Comparison of ENCODE assay signal across 13 cellular contexts in the genomic region with DNA sequence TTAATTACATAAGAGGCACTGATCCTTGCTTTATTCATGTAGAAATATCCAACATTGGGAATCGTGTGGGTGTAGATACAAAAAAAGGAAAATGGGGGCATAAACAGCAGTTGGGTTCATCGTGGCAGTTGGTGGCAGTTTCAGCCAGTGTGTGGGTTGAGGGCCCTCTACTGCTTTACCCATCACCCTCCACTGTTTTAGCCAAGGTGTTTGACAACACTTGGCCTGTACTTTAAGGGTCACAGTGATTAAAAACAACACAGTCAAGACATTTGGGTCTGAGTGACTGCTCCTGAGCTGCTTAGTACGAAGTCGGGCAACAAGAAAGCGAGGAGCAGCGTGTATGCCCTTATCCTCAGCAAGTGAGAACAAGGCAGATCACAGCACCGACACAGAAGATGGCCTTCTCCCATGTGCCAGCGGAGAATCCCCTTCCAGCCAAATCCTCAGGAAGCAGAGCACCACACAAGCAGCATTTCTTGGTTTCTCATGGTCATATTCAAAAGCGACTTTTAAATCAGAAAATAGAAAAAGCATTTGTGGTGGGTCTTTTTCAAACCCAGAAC. TPM values are rescaled to one million over a fixed set of nuclear protein-coding genes. Genes with fewer than 3 reads are reported as not detected.
DNase-seq lines count a peak whose midpoint lies in the region; TF ChIP-seq lines count a peak whose summit lies in the region.
"Had no signal": no experiment of that assay in that cellular context is flagged by ENCODE, and none has a peak within 500 bp of the region (broad histone marks: within the 10 kb centered on the region; RNA-seq: fewer than 3 reads in every experiment).

No MANE protein-coding gene starts in this region.

- intact Hi-C loops in Caco-2 (cut with micrococcal nuclease; ENCODE audit: unreplicated experiment), result loop anchor here (1.0 kb wide), 1 partner anchor 41 kb away; no protein-coding TSS in a partner anchor

- peak in 1 of 2 experiments; percentile 35 for DNase-seq in Caco-2
- no peak for DNase-seq in NB4 (ENCODE audit: low read depth)
- DNase-seq in nephron progenitor cell, result no peak
- no peak for DNase-seq in DMS153 (lab: John Stamatoyannopoulos, UW)
- no peak for DNase-seq in cerebellum (ENCODE audit: low spot score)
- no peak for DNase-seq in glomerular visceral epithelial cell (ENCODE audit: extremely low spot score)
- DNase-seq: activated CD4-positive, alpha-beta T cell treated with anti-CD3 and anti-CD28 coated beads, Interleukin-2, amount 50 U/mL, for 1 hour; NCI-H2081 treated with DMSO at 0.1 percent for 48 hours; nucleus accumbens; stimulated activated CD4-positive, alpha-beta T cell treated with anti-CD3 and anti-CD28 coated beads, Interleukin-2, amount 100 ng/mL, for 48 hours had no signal

- H3K4me1 Mint-ChIP-seq in Caco-2 (ENCODE audit: low read depth, unreplicated experiment), result no peaks in the 10 kb centered on the region
- peaks cover 28% of the 10 kb centered on the region for H3K4me1 Mint-ChIP-seq in brain
- H3K4me1 Mint-ChIP-seq in nephron progenitor cell, result peaks cover 8% of the 10 kb centered on the region

- H3K4me3 Mint-ChIP-seq in Caco-2 (ENCODE audit: unreplicated experiment), result no peak overlapping the region
- no peak overlapping the region for H3K4me3 Mint-ChIP-seq in brain
- no peak overlapping the region for H3K4me3 Mint-ChIP-seq in nephron progenitor cell
- H3K4me3 Mint-ChIP-seq: B cell had no signal

- no peaks in the 10 kb centered on the region for H3K9me3 ChIP-seq in Caco-2
- H3K9me3 ChIP-seq: SJSA1 had no signal

- CTCF ChIA-PET in Caco-2 (lab: Charles Lee), result interaction anchor here (0.5 kb wide), 1 partner anchor 155 kb away, joined by 3 read pairs; no protein-coding TSS in a partner anchor

- TSS peak; percentile 1 for BruUV-seq in Caco-2 (replicated peaks; lab: Mats Ljungman, UMichigan)

- no peaks in the 10 kb centered on the region for H3K9me3 Mint-ChIP-seq in Caco-2 (ENCODE audit: unreplicated experiment)
- H3K9me3 Mint-ChIP-seq in brain, result no peaks in the 10 kb centered on the region
- no peaks in the 10 kb centered on the region for H3K9me3 Mint-ChIP-seq in nephron progenitor cell

- H3K27me3 Mint-ChIP-seq in Caco-2 (ENCODE audit: insufficient read depth, unreplicated experiment), result no peaks in the 10 kb centered on the region
- no peaks in the 10 kb centered on the region for H3K27me3 Mint-ChIP-seq in brain
- H3K27me3 Mint-ChIP-seq in nephron progenitor cell (ENCODE audit: low read depth, poor library complexity), result no peaks in the 10 kb centered on the region
- H3K27me3 Mint-ChIP-seq: B cell had no signal

- H3K36me3 Mint-ChIP-seq in Caco-2 (ENCODE audit: insufficient read depth, unreplicated experiment), result peaks cover 96% of the 10 kb centered on the region
- H3K36me3 Mint-ChIP-seq in brain, result peaks cover 86% of the 10 kb centered on the region
- peaks cover 82% of the 10 kb centered on the region for H3K36me3 Mint-ChIP-seq in nephron progenitor cell (ENCODE audit: low read depth)

- TF ChIP-seq POLR2A in NB4 (IDR thresholded peaks at IDR 0.05; ENCODE audit: extremely low read depth, insufficient read length), result peak; percentile 22

- no peaks in the 10 kb centered on the region for H3K4me1 ChIP-seq in Caco-2

- TF ChIP-seq CTCF in Caco-2 (IDR thresholded peaks at IDR 0.05; ENCODE audit: insufficient read depth in 1 of 2, low read depth in 1 of 2, low read length in 1 of 2, severe bottlenecking in 1 of 2, unreplicated experiment in 1 of 2) (no peak), NB4 (IDR thresholded peaks at IDR 0.05; ENCODE audit: low read depth, low read length) (no peak), brain (conservative IDR thresholded peaks at IDR 0.05) (no peak), nephron progenitor cell (IDR thresholded peaks at IDR 0.05) (no peak)

- H3K36me3 ChIP-seq in Caco-2 (ENCODE audit: control insufficient read depth, insufficient read depth, low read length), result peaks cover 19% of the 10 kb centered on the region

- H3K27me3 ChIP-seq in Caco-2 (replicated peaks; ENCODE audit: control insufficient read depth, insufficient read depth, low read length), result no peaks in the 10 kb centered on the region
- H3K27me3 ChIP-seq: SJSA1 had no signal

- H3K27ac Mint-ChIP-seq in Caco-2 (ENCODE audit: unreplicated experiment), result no peak overlapping the region
- peak overlapping the region in 3 of 5 experiments; percentile 44 to 62 (median 48) for H3K27ac Mint-ChIP-seq in brain
- peak overlapping the region; percentile 85 for H3K27ac Mint-ChIP-seq in nephron progenitor cell
- H3K27ac Mint-ChIP-seq: B cell had no signal

- POLR2A ChIA-PET in Caco-2 (lab: Charles Lee), result no interaction called here

- no peak overlapping the region for H3K4me3 ChIP-seq in Caco-2 (ENCODE audit: low read depth, low read length)
- H3K4me3 ChIP-seq in NB4 (ENCODE audit: low read depth, low read length), result no peak overlapping the region
- H3K4me3 ChIP-seq: SJSA1 had no signal

RNA-seq across cellular contexts. Expression of a gene that starts 23.7 kb away (rescaled TPM):
- 291 and 299 TPM in 2 replicates for total RNA-seq in Caco-2 (2022)
- polyA plus RNA-seq in brain (ENCODE audit: insufficient read depth, low read depth, low replicate concordance), result 56.2 TPM
- total RNA-seq in cerebellum, result 27.2 TPM

Comparison
In these comparisons a context has a peak if more than half of its experiments do, and no peak if none do; other contexts are left out.
1. RNA of a gene that starts 23.7 kb away (total RNA-seq): 291 to 299 TPM in Caco-2; 27.2 TPM in cerebellum (single experiment); every median in the first group is over 10 times any median in the second.